ENCODE assay signal across 21 cellular contexts in genomic region chr22:29163808-29164207, GRCh38. TPM values are rescaled to one million over a fixed set of nuclear protein-coding genes. Genes with fewer than 3 reads are reported as not detected.
DNase-seq lines count a peak whose midpoint lies in the region; ATAC-seq and TF ChIP-seq lines count a peak whose summit lies in the region.
"Had no signal": no experiment of that assay in that cellular context is flagged by ENCODE, and none has a peak within 500 bp of the region (broad histone marks: within the 10 kb centered on the region; RNA-seq: fewer than 3 reads in every experiment).

No MANE protein-coding gene starts in this region.

- no peak overlapping the region for H3K27ac Mint-ChIP-seq in chondrocyte (ENCODE audit: unreplicated experiment)
- H3K27ac Mint-ChIP-seq: CD4-positive, alpha-beta T cell; HFFc6 had no signal

- TF ChIP-seq POLR2A in stomach (IDR thresholded peaks at IDR 0.05): no peak

- H3K4me1 ChIP-seq in right cardiac atrium (ENCODE audit: control insufficient read depth, insufficient read depth, low read length) (no peaks in the 10 kb centered on the region), stomach (no peaks in the 10 kb centered on the region)
- H3K4me1 ChIP-seq: A549, Caco-2 had no signal

- TF ChIP-seq CTCF in chondrocyte (IDR thresholded peaks at IDR 0.05): no peak
- TF ChIP-seq CTCF in stomach (IDR thresholded peaks at IDR 0.05): no peak

- H3K27ac ChIP-seq in right cardiac atrium (ENCODE audit: low read length) (no peak overlapping the region), stomach (no peak overlapping the region)
- H3K27ac ChIP-seq: 22Rv1, A549, C4-2B, HL-60 had no signal

- ATAC-seq in right cardiac atrium (no peak), GM21390 (IDR thresholded peaks at IDR 0.05; ENCODE audit: unreplicated experiment) (no peak)
- ATAC-seq: A549, HCT116 had no signal

- WGBS in right cardiac atrium: 94% methylated on average over 13 of the region's 13 CpGs
- WGBS in stomach, 5 donors: 88 to 93% (median 91%) methylated on average over 13 of the region's 13 CpGs

- no peak overlapping the region for H3K4me3 Mint-ChIP-seq in chondrocyte (ENCODE audit: unreplicated experiment)
- H3K4me3 Mint-ChIP-seq: CD4-positive, alpha-beta T cell; HFFc6 had no signal

- peaks cover 3% of the 10 kb centered on the region for H3K36me3 Mint-ChIP-seq in chondrocyte (ENCODE audit: low read depth)

- no peaks in the 10 kb centered on the region for H3K4me1 Mint-ChIP-seq in chondrocyte (ENCODE audit: low read depth)

- H3K4me3 ChIP-seq in right cardiac atrium (ENCODE audit: low read length): no peak overlapping the region
- no peak overlapping the region for H3K4me3 ChIP-seq in stomach
- H3K4me3 ChIP-seq: A549 had no signal

- H3K9me3 Mint-ChIP-seq in chondrocyte (ENCODE audit: low read depth): no peaks in the 10 kb centered on the region
- H3K9me3 Mint-ChIP-seq: CD4-positive, alpha-beta T cell; HFFc6 had no signal

- peak; percentile 46 for DNase-seq in cardiac septum (ENCODE audit: low spot score)
- DNase-seq in right cardiac atrium: no peak
- DNase-seq in chondrocyte (ENCODE audit: low spot score): peak; percentile 14
- DNase-seq in posterior vena cava (ENCODE audit: low spot score): peak; percentile 65
- DNase-seq in stomach: no peak
- DNase-seq in SKM-1 (lab: John Stamatoyannopoulos, UW; ENCODE audit: unreplicated experiment): no peak
- DNase-seq: AML-193; CD4-positive, alpha-beta T cell; GDM1; GOT3; H7; HFFc6; IMR-90 had no signal

- H3K27me3 ChIP-seq in right cardiac atrium (ENCODE audit: control insufficient read depth, insufficient read depth) (no peaks in the 10 kb centered on the region), stomach (no peaks in the 10 kb centered on the region)

- H3K36me3 ChIP-seq in stomach: no peaks in the 10 kb centered on the region

- H3K9me3 ChIP-seq in right cardiac atrium (ENCODE audit: control insufficient read depth, low read length): no peaks in the 10 kb centered on the region
- no peaks in the 10 kb centered on the region for H3K9me3 ChIP-seq in stomach
- H3K9me3 ChIP-seq: A549, Caco-2 had no signal

- no peak for TF ChIP-seq EP300 in stomach (IDR thresholded peaks at IDR 0.05)

- H3K27me3 Mint-ChIP-seq in chondrocyte (ENCODE audit: low read depth): peaks cover 26% of the 10 kb centered on the region

- intact Hi-C loops in cardiac septum (cut with DNase I) (no loop called here), right cardiac atrium (cut with DNase I) (no loop called here), posterior vena cava (cut with DNase I) (loop anchor here in 1 of 2 donors (2.0 kb wide), 1 partner anchor 431 kb away; no protein-coding TSS in a partner anchor), stomach (cut with DNase I; ENCODE audit: low total_unique reads) (no loop called here)

RNA-seq across cellular contexts. Expression of gene EMID1, which starts 41.9 kb away (rescaled TPM):
- total RNA-seq in cardiac septum (1.3 TPM), right cardiac atrium (1 to 10 TPM in 2 of 4 donors, under 1 TPM in 2; 0.74 to 1.6 (median 0.99) TPM), chondrocyte (0.33 to 0.41 TPM in 2 of 3 replicates, not detected in the other), posterior vena cava (1 to 10 TPM; 1.4 to 2.4 TPM), stomach (10 to 100 TPM in 2 of 5 donors, 1 to 10 TPM in 2, not detected in 1; 1.8 to 23.6 (median 9.5) TPM)
- polyA plus RNA-seq in right cardiac atrium (0.95 TPM), stomach (10 to 100 TPM in 2 of 3 donors, 1 to 10 TPM in 1; 2.5 to 12.7 (median 10.3) TPM)
- total RNA-seq: CD4-positive, alpha-beta T cell; HFFc6; HT1080 had no signal

Comparison
In these comparisons a context has a peak if more than half of its experiments do, and no peak if none do; other contexts are left out.
1. DNase-seq: peak in cardiac septum (single experiment), chondrocyte (single experiment) and posterior vena cava (single experiment); none in right cardiac atrium (0 of 3), stomach (single experiment) and SKM-1 (single experiment).